Comparison of ENCODE assay signal across 12 cellular contexts in genomic region chr14:74942608-74943007, GRCh38. TPM values are rescaled to one million over a fixed set of nuclear protein-coding genes. Genes with fewer than 3 reads are reported as not detected.
DNase-seq lines count a peak whose midpoint lies in the region; ATAC-seq, FAIRE-seq and TF ChIP-seq lines count a peak whose summit lies in the region.
"Had no signal": no experiment of that assay in that cellular context is flagged by ENCODE, and none has a peak within 500 bp of the region (broad histone marks: within the 10 kb centered on the region; RNA-seq: fewer than 3 reads in every experiment).

No MANE protein-coding gene starts in this region.

- intact Hi-C loops in heart right ventricle (cut with DNase I): loop anchor here in 5 of 10 donors (5.0 to 10.0 kb wide), 3 partner anchors 60 to 142 kb away; partner anchors contain the start of genes EIF2B2 (in 1 of the 5) and ZC2HC1C (in 1 of the 5)
- intact Hi-C loops in Right ventricle myocardium inferior (cut with DNase I): loop anchor here (10.0 kb wide), 1 partner anchor 142 kb away; no protein-coding TSS in a partner anchor
- intact Hi-C loops in kidney (cut with DNase I): loop anchor here (10.0 kb wide), 1 partner anchor 142 kb away; no protein-coding TSS in a partner anchor

- H3K4me3 ChIP-seq in heart right ventricle (peak overlapping the region in 1 of 10 donors; percentile 34), Peyer's patch (no peak overlapping the region), kidney (ENCODE audit: low read length in 2 of 2) (no peak overlapping the region), upper lobe of left lung (peak overlapping the region in 1 of 4 donors; percentile 19)

- no peak for DNase-seq in heart right ventricle
- no peak for DNase-seq in Right ventricle myocardium inferior (ENCODE audit: missing footprints)
- DNase-seq in Peyer's patch: no peak
- peak; percentile 59 for DNase-seq in kidney
- no peak for DNase-seq in upper lobe of left lung
- no peak for DNase-seq in hepatic stellate cell (ENCODE audit: low spot score)
- DNase-seq in pons (ENCODE audit: low spot score): no peak
- no peak for DNase-seq in NCI-H146 (lab: John Stamatoyannopoulos, UW)
- DNase-seq: activated CD4-positive, alpha-beta T cell treated with anti-CD3 and anti-CD28 coated beads, Interleukin-2, amount 50 U/mL, for 4 hours; mammary epithelial cell; NCI-H748 treated with DMSO at 0.1 percent for 48 hours had no signal

- no peak for FAIRE-seq in kidney (lab: Jason Lieb, UNC)

- TF ChIP-seq CTCF in heart right ventricle (IDR thresholded peaks at IDR 0.05): no peak
- TF ChIP-seq CTCF in Peyer's patch (IDR thresholded peaks at IDR 0.05): no peak
- TF ChIP-seq CTCF in kidney (IDR thresholded peaks at IDR 0.05; ENCODE audit: borderline replicate concordance, extremely low read depth, insufficient read depth): no peak
- TF ChIP-seq CTCF in upper lobe of left lung (IDR thresholded peaks at IDR 0.05): no peak

- H3K9ac ChIP-seq in kidney (ENCODE audit: low read length in 2 of 2): no peak overlapping the region

- H3K4me1 ChIP-seq in heart right ventricle (peaks cover 28 to 73% (median 62%) of the 10 kb centered on the region in 9 donors), Peyer's patch (peaks cover 0 to 35% (median 25%) of the 10 kb centered on the region in 4 donors), kidney (ENCODE audit: control insufficient read depth in 1 of 2, insufficient read depth in 1 of 2, low read depth in 1 of 2, low read length in 2 of 2) (peaks cover 0 to 23% of the 10 kb centered on the region in 2 donors), upper lobe of left lung (peaks cover 40 to 66% (median 50%) of the 10 kb centered on the region in 4 donors)

- ATAC-seq in heart right ventricle: no peak
- no peak for ATAC-seq in Right ventricle myocardium inferior
- no peak for ATAC-seq in upper lobe of left lung (ENCODE audit: low FRiP score in 2 of 2)

- H3K36me3 ChIP-seq in heart right ventricle (peaks cover 0 to 39% (median 1%) of the 10 kb centered on the region in 9 donors), Peyer's patch (no peaks in the 10 kb centered on the region), kidney (ENCODE audit: control insufficient read depth in 1 of 2, insufficient read depth in 2 of 2, low read length in 2 of 2) (no peaks in the 10 kb centered on the region), upper lobe of left lung (no peaks in the 10 kb centered on the region)

- 92% methylated on average over 11 of the region's 11 CpGs for WGBS in heart right ventricle, 2 donors
- 91 to 94% methylated on average over 11 of the region's 11 CpGs for WGBS in upper lobe of left lung, 2 donors

- TF ChIP-seq EP300 in upper lobe of left lung (IDR thresholded peaks at IDR 0.05): no peak

- H3K27me3 ChIP-seq in heart right ventricle: no peaks in the 10 kb centered on the region
- no peaks in the 10 kb centered on the region for H3K27me3 ChIP-seq in Peyer's patch
- no peaks in the 10 kb centered on the region for H3K27me3 ChIP-seq in upper lobe of left lung

- TF ChIP-seq POLR2A in Peyer's patch (IDR thresholded peaks at IDR 0.05) (no peak), upper lobe of left lung (IDR thresholded peaks at IDR 0.05) (no peak)

- no peaks in the 10 kb centered on the region for H3K9me3 ChIP-seq in heart right ventricle
- H3K9me3 ChIP-seq in Peyer's patch: no peaks in the 10 kb centered on the region
- H3K9me3 ChIP-seq in kidney (ENCODE audit: control insufficient read depth in 1 of 2, low read length in 2 of 2): no peaks in the 10 kb centered on the region
- H3K9me3 ChIP-seq in upper lobe of left lung: no peaks in the 10 kb centered on the region

- peak overlapping the region; percentile 52 to 95 (median 86) for H3K27ac ChIP-seq in heart right ventricle
- H3K27ac ChIP-seq in Peyer's patch: peak overlapping the region; percentile 25 to 84 (median 76)
- H3K27ac ChIP-seq in kidney (ENCODE audit: low read depth in 2 of 2, low read length in 2 of 2): no peak overlapping the region
- peak overlapping the region; percentile 86 to 92 (median 88) for H3K27ac ChIP-seq in upper lobe of left lung
- H3K27ac ChIP-seq: C4-2B had no signal

RNA-seq across cellular contexts. Expression of gene PGF, which starts 12.8 kb away (rescaled TPM):
- total RNA-seq in heart right ventricle: 10 to 100 TPM in 1 of 10 donors, 1 to 10 TPM in 9; 2.1 to 22.5 (median 6.1) TPM
- 10 to 100 TPM in 1 of 2 donors, 1 to 10 TPM in 1; 6.8 to 12.2 TPM for polyA plus RNA-seq in heart right ventricle
- 6.5 TPM for total RNA-seq in Right ventricle myocardium inferior
- total RNA-seq in Peyer's patch: 10 to 100 TPM in 2 of 4 donors, 1 to 10 TPM in 2; 7.3 to 28.1 (median 10.8) TPM
- total RNA-seq in kidney: 9.3 TPM
- polyA plus RNA-seq in kidney (ENCODE audit: insufficient read depth, low read depth, low replicate concordance): 12.1 TPM
- 10 to 100 TPM in 2 of 6 donors, 1 to 10 TPM in 3, under 1 TPM in 1; 0.89 to 21.3 (median 5.0) TPM for total RNA-seq in upper lobe of left lung

RNA-seq across cellular contexts. Expression of gene RPS6KL1, which starts 19.5 kb away (rescaled TPM):
- total RNA-seq in heart right ventricle (10 to 100 TPM; 14.5 to 27.0 (median 21.9) TPM), Right ventricle myocardium inferior (19.1 TPM), Peyer's patch (10 to 100 TPM in 1 of 4 donors, 1 to 10 TPM in 3; 4.2 to 12.7 (median 6.7) TPM), kidney (7.9 TPM), upper lobe of left lung (10 to 100 TPM in 2 of 6 donors, 1 to 10 TPM in 4; 3.4 to 29.3 (median 7.3) TPM)
- polyA plus RNA-seq in heart right ventricle (10 to 100 TPM; 10.3 to 27.1 TPM), kidney (ENCODE audit: insufficient read depth, low read depth, low replicate concordance) (3.7 TPM)

Comparison
In these comparisons a context has a peak if more than half of its experiments do, and no peak if none do; other contexts are left out.
1. H3K27ac ChIP-seq: peak in heart right ventricle (10 of 10), Peyer's patch (4 of 4) and upper lobe of left lung (4 of 4); none in kidney (0 of 2).